ENCODE assay signal across 1 cellular context in genomic region chr19:40778045-40778864, GRCh38.
TF ChIP-seq lines count a peak whose summit lies in the region.

A gene with protein sequence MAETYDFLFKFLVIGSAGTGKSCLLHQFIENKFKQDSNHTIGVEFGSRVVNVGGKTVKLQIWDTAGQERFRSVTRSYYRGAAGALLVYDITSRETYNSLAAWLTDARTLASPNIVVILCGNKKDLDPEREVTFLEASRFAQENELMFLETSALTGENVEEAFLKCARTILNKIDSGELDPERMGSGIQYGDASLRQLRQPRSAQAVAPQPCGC (plus strand): TSS chr19:40778247. CDS start chr19:40778376, 129 bp downstream.

TF ChIP-seq in HepG2, 621 proteins besides CTCF, POLR2A, EP300 and RAD21 (continued from another document):
- no peak for TF ChIP-seq RFX3 (CRISPR knock-in tag; IDR thresholded peaks at IDR 0.05)
- TF ChIP-seq, protein P1, sequence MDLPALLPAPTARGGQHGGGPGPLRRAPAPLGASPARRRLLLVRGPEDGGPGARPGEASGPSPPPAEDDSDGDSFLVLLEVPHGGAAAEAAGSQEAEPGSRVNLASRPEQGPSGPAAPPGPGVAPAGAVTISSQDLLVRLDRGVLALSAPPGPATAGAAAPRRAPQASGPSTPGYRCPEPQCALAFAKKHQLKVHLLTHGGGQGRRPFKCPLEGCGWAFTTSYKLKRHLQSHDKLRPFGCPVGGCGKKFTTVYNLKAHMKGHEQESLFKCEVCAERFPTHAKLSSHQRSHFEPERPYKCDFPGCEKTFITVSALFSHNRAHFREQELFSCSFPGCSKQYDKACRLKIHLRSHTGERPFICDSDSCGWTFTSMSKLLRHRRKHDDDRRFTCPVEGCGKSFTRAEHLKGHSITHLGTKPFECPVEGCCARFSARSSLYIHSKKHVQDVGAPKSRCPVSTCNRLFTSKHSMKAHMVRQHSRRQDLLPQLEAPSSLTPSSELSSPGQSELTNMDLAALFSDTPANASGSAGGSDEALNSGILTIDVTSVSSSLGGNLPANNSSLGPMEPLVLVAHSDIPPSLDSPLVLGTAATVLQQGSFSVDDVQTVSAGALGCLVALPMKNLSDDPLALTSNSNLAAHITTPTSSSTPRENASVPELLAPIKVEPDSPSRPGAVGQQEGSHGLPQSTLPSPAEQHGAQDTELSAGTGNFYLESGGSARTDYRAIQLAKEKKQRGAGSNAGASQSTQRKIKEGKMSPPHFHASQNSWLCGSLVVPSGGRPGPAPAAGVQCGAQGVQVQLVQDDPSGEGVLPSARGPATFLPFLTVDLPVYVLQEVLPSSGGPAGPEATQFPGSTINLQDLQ (CRISPR knock-in tag; IDR thresholded peaks at IDR 0.05) = no peak
- TF ChIP-seq NONO (IDR thresholded peaks at IDR 0.05) = no peak
- TF ChIP-seq NONO (CRISPR knock-in tag; conservative IDR thresholded peaks at IDR 0.05) = 0 out of 2 replicates have a peak, but pooled peaks have one; percentile 21
- TF ChIP-seq STAG1 (CRISPR knock-in tag; IDR thresholded peaks at IDR 0.05) = no peak
- TF ChIP-seq, protein P2, sequence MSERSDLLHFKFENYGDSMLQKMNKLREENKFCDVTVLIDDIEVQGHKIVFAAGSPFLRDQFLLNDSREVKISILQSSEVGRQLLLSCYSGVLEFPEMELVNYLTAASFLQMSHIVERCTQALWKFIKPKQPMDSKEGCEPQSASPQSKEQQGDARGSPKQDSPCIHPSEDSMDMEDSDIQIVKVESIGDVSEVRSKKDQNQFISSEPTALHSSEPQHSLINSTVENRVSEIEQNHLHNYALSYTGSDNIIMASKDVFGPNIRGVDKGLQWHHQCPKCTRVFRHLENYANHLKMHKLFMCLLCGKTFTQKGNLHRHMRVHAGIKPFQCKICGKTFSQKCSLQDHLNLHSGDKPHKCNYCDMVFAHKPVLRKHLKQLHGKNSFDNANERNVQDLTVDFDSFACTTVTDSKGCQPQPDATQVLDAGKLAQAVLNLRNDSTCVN (CRISPR knock-in tag; IDR thresholded peaks at IDR 0.05; ENCODE audit: borderline replicate concordance) = no peak
- no peak for TF ChIP-seq ZNF484 (CRISPR knock-in tag; IDR thresholded peaks at IDR 0.05; ENCODE audit: borderline replicate concordance, low read depth)
- no peak for TF ChIP-seq ZNF367 (CRISPR knock-in tag; IDR thresholded peaks at IDR 0.05; ENCODE audit: borderline replicate concordance)
- no peak for TF ChIP-seq ZBTB34 (CRISPR knock-in tag; IDR thresholded peaks at IDR 0.05)
- TF ChIP-seq HNF4G (IDR thresholded peaks at IDR 0.05; ENCODE audit: borderline replicate concordance, low read depth, low read length) = no peak
- no peak for TF ChIP-seq HNF4G (CRISPR knock-in tag; IDR thresholded peaks at IDR 0.05; ENCODE audit: borderline replicate concordance, low read depth)
- TF ChIP-seq KMT2A (CRISPR knock-in tag; IDR thresholded peaks at IDR 0.05) = no peak
- TF ChIP-seq, protein P3, sequence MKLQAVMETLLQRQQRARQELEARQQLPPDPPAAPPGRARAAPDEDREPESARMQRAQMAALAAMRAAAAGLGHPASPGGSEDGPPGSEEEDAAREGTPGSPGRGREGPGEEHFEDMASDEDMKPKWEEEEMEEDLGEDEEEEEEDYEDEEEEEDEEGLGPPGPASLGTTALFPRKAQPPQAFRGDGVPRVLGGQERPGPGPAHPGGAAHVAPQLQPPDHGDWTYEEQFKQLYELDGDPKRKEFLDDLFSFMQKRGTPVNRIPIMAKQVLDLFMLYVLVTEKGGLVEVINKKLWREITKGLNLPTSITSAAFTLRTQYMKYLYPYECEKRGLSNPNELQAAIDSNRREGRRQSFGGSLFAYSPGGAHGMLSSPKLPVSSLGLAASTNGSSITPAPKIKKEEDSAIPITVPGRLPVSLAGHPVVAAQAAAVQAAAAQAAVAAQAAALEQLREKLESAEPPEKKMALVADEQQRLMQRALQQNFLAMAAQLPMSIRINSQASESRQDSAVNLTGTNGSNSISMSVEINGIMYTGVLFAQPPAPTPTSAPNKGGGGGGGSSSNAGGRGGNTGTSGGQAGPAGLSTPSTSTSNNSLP (IDR thresholded peaks at IDR 0.05; ENCODE audit: low read depth, low read length) = no peak
